8 cellular contexts compared by ENCODE assay signal in genomic region chr16:21801538-21802351, GRCh38. TPM values are rescaled to one million over a fixed set of nuclear protein-coding genes. Genes with fewer than 3 reads are reported as not detected.
DNase-seq lines count a peak whose midpoint lies in the region; ATAC-seq, FAIRE-seq and TF ChIP-seq lines count a peak whose summit lies in the region.
"Not testable (repeated sequence)": the region's sequence is repeated elsewhere in the genome, so short reads cannot be mapped to it uniquely, and the experiment has no call there.

No MANE protein-coding gene starts in this region.

- TF ChIP-seq CTCF in A673 (conservative IDR thresholded peaks at IDR 0.05; ENCODE audit: low read depth, low read length) (peak; percentile 46), GM12865 (IDR thresholded peaks at IDR 0.05; ENCODE audit: insufficient read depth, low read depth, low read length, missing control alignments) (peak; percentile 38), epithelial cell of esophagus (IDR thresholded peaks at IDR 0.05; ENCODE audit: insufficient read depth, low read depth, low read length, missing control alignments) (peak; percentile 54), psoas muscle (IDR thresholded peaks at IDR 0.05) (peak; percentile 42)

- H3K4me1 ChIP-seq in A673 (ENCODE audit: insufficient read depth, low read length, poor library complexity, severe bottlenecking); psoas muscle: not testable (repeated sequence)

- H3K27me3 ChIP-seq in A673 (replicated peaks; ENCODE audit: insufficient read depth, low read depth, low read length, poor library complexity); psoas muscle (ENCODE audit: insufficient read depth in 3 of 3, low read length in 2 of 3): not testable (repeated sequence)

- not testable (repeated sequence) for H3K36me3 ChIP-seq in A673 (ENCODE audit: insufficient read depth, low read length, poor library complexity, severe bottlenecking); psoas muscle (ENCODE audit: insufficient read depth in 1 of 2, low read depth in 1 of 2)

- CTCF ChIA-PET in A673 (lab: Charles Lee): interaction anchor here (0.7 kb wide), 2 partner anchors 387 to 485 kb away, joined by 3 to 4 read pairs; no protein-coding TSS in a partner anchor

- ATAC-seq in psoas muscle: peak; percentile 52 to 68 (median 64)

- H3K27ac ChIP-seq in A673 (ENCODE audit: low read depth, low read length, poor library complexity, severe bottlenecking); psoas muscle: not testable (repeated sequence)

- not testable (repeated sequence) for H3K4me3 ChIP-seq in A673 (ENCODE audit: low read depth, low read length, poor library complexity, severe bottlenecking); GM12865 (ENCODE audit: low read depth, low read length); epithelial cell of esophagus (ENCODE audit: low read length); psoas muscle

- intact Hi-C loops in A673 (cut with micrococcal nuclease; ENCODE audit: unreplicated experiment): loop anchor here (5.0 kb wide), 1 partner anchor 219 kb away; no protein-coding TSS in a partner anchor
- intact Hi-C loops in psoas muscle (cut with DNase I): not testable (repeated sequence)

- not testable (repeated sequence) for FAIRE-seq in RCC 7860 (lab: Jason Lieb, UNC)

- POLR2A ChIA-PET in A673 (lab: Charles Lee; ENCODE audit: low non-redundant PET): not testable (repeated sequence)

- not testable (repeated sequence) for H3K9me3 ChIP-seq in A673 (ENCODE audit: low read depth, low read length, poor library complexity, severe bottlenecking); psoas muscle

- BruUV-seq in A673 (replicated peaks; lab: Mats Ljungman, UMichigan): not testable (repeated sequence)

- WGBS in psoas muscle, 3 donors: 47 to 65% (median 56%) methylated on average over 11 of the region's 13 CpGs

- peak; percentile 53 for DNase-seq in A673 (ENCODE audit: low spot score)
- peak; percentile 56 for DNase-seq in GM12865 (ENCODE audit: low read depth)
- DNase-seq in NCI-H1092 (lab: John Stamatoyannopoulos, UW): peak; percentile 2
- peak; percentile 11 for DNase-seq in RCC 7860 (ENCODE audit: low spot score)
- DNase-seq in activated naive CD4-positive, alpha-beta T cell treated with Interleukin-2 at 50 U/mL for 16 hours: peak; percentile 12
- peak; percentile 63 for DNase-seq in epithelial cell of esophagus (ENCODE audit: low read depth)
- peak; percentile 43 for DNase-seq in kidney tubule cell (ENCODE audit: low spot score)
- DNase-seq in psoas muscle: not testable (repeated sequence)

RNA-seq across cellular contexts. Expression of gene NPIPB4, which starts 55.8 kb away (rescaled TPM):
- 159 and 163 TPM in 2 replicates for total RNA-seq in A673 (2021)
- total RNA-seq in psoas muscle: 10 to 100 TPM; 28.9 to 54.5 (median 46.5) TPM
- 10 to 100 TPM in 2 of 3 donors, 1 to 10 TPM in 1; 7.9 to 12.3 (median 10.0) TPM for polyA plus RNA-seq in psoas muscle
